Comparison of ENCODE assay signal across 19 cellular contexts in the genomic region with DNA sequence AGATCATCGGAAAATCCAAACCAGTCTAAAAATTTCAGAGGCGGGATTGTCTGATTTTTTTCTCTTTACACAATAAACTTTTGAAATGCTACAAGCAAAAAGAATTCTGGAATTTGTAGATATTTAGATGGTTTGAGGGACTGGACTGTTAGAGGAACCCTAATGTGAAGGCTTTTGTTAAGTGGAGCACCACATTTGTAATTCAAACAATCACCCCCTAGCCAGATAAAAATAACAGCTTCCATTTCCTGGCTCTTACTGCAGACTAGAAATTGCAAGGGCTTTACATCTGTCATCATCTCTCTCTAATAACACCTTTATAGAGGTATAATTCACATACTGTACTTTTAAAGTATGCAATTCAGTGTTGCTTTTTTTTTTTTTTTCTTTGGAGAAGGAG.
"Had no signal": no experiment of that assay in that cellular context is flagged by ENCODE, and none has a peak within 500 bp of the region (broad histone marks: within the 10 kb centered on the region; RNA-seq: fewer than 3 reads in every experiment).

No MANE protein-coding gene starts in this region.

- H3K27ac ChIP-seq: lower lobe of right lung, ovary, suprapubic skin, upper lobe of right lung had no signal

- H3K9me3 Mint-ChIP-seq: activated CD4-positive, alpha-beta memory T cell treated with anti-CD3 and anti-CD28 coated beads for 36 hours; activated naive CD8-positive, alpha-beta T cell treated with anti-CD3 and anti-CD28 coated beads for 36 hours; naive thymus-derived CD8-positive, alpha-beta T cell had no signal

- H3K36me3 Mint-ChIP-seq: immature natural killer cell had no signal

- DNase-seq: activated CD4-positive, alpha-beta memory T cell treated with anti-CD3 and anti-CD28 coated beads for 36 hours; activated gamma-delta T cell; activated naive CD8-positive, alpha-beta T cell treated with anti-CD3 and anti-CD28 coated beads for 36 hours; activated T-cell treated with anti-CD3 and anti-CD28 coated beads, Interleukin-2, amount 50 U/mL, for 48 hours; anterior cingulate cortex; cortex of kidney; effector CD8-positive, alpha-beta T cell; erythroblast; immature natural killer cell; lower lobe of right lung; mucosa of descending colon; naive thymus-derived CD8-positive, alpha-beta T cell; ovary; stimulated activated CD4-positive, alpha-beta T cell treated with anti-CD3 and anti-CD28 coated beads, Interleukin-4, amount 100 ng/mL, for 1 hour; stimulated activated CD8-positive, alpha-beta memory T cell treated with anti-CD3 and anti-CD28 coated beads, Interleukin-4, amount 100 ng/mL, for 48 hours; stimulated activated naive CD8-positive, alpha-beta T cell treated with anti-CD3 and anti-CD28 coated beads, Interleukin-15, Interleukin-2, amounts not matched to agents 100 U/mL and 50 U/mL, for 24 hours; T-helper 9 cell; upper lobe of right lung had no signal

- ATAC-seq: lower lobe of right lung; mucosa of descending colon; naive thymus-derived CD8-positive, alpha-beta T cell; stimulated activated naive CD8-positive, alpha-beta T cell treated with anti-CD3 and anti-CD28 coated beads, Interleukin-15, Interleukin-2, amounts not matched to agents 100 U/mL and 50 U/mL, for 24 hours; upper lobe of right lung had no signal

- H3K4me3 ChIP-seq: lower lobe of right lung, mucosa of descending colon, ovary, suprapubic skin, upper lobe of right lung had no signal

- H3K4me1 ChIP-seq: upper lobe of right lung had no signal

- H3K27ac Mint-ChIP-seq: activated CD4-positive, alpha-beta memory T cell treated with anti-CD3 and anti-CD28 coated beads for 36 hours; activated naive CD8-positive, alpha-beta T cell treated with anti-CD3 and anti-CD28 coated beads for 36 hours; immature natural killer cell had no signal

- H3K9me3 ChIP-seq: lower lobe of right lung, mucosa of descending colon, ovary, suprapubic skin, upper lobe of right lung had no signal

- H3K36me3 ChIP-seq: lower lobe of right lung, ovary, suprapubic skin, upper lobe of right lung had no signal

- H3K27me3 ChIP-seq: ovary, suprapubic skin, upper lobe of right lung had no signal

- H3K27me3 Mint-ChIP-seq: activated CD4-positive, alpha-beta memory T cell treated with anti-CD3 and anti-CD28 coated beads for 36 hours; activated naive CD8-positive, alpha-beta T cell treated with anti-CD3 and anti-CD28 coated beads for 36 hours; naive thymus-derived CD8-positive, alpha-beta T cell had no signal

- H3K4me3 Mint-ChIP-seq: activated CD4-positive, alpha-beta memory T cell treated with anti-CD3 and anti-CD28 coated beads for 36 hours; activated naive CD8-positive, alpha-beta T cell treated with anti-CD3 and anti-CD28 coated beads for 36 hours; immature natural killer cell; naive thymus-derived CD8-positive, alpha-beta T cell had no signal
